7 cellular contexts compared by ENCODE assay signal in genomic region chr19:55173717-55174409, GRCh38. TPM values are rescaled to one million over a fixed set of nuclear protein-coding genes. Genes with fewer than 3 reads are reported as not detected.
DNase-seq lines count a peak whose midpoint lies in the region; ATAC-seq and TF ChIP-seq lines count a peak whose summit lies in the region.

No MANE protein-coding gene starts in this region.

- peaks cover 6 to 12% of the 10 kb centered on the region in 2 donors for H3K4me1 ChIP-seq in neuronal stem cell (ENCODE audit: control insufficient read depth in 2 of 2, insufficient read depth in 1 of 2, low read depth in 1 of 2, low read length in 2 of 2)

- H2BK15ac ChIP-seq in neuronal stem cell (ENCODE audit: low read length): peak overlapping the region; percentile 70

- peaks cover 4 to 56% (median 8%) of the 10 kb centered on the region in 3 experiments for H3K27me3 ChIP-seq in neuronal stem cell (ENCODE audit: control insufficient read depth in 3 of 3, insufficient read depth in 3 of 3, low read depth in 1 of 3, low read length in 3 of 3)

- H3K27me3 Mint-ChIP-seq in activated T-cell treated with anti-CD3 and anti-CD28 coated beads, Interleukin-2, amount 50 U/mL, for 24 hours: peaks cover 94% of the 10 kb centered on the region

- H3K36me3 ChIP-seq in neuronal stem cell (replicated peaks in 1 of 2; ENCODE audit: control insufficient read depth in 2 of 2, insufficient read depth in 2 of 2, low read length in 2 of 2): no peaks in the 10 kb centered on the region

- peak overlapping the region; percentile 96 for H3K18ac ChIP-seq in neuronal stem cell (ENCODE audit: low read length)

- H3K36me3 Mint-ChIP-seq in activated T-cell treated with anti-CD3 and anti-CD28 coated beads, Interleukin-2, amount 50 U/mL, for 24 hours (ENCODE audit: low read depth): no peaks in the 10 kb centered on the region

- H3K9me3 ChIP-seq in neuronal stem cell (replicated peaks in 1 of 2; ENCODE audit: control insufficient read depth in 2 of 2, insufficient read depth in 1 of 2, low read depth in 1 of 2, low read length in 2 of 2): peaks cover 3 to 5% of the 10 kb centered on the region in 2 donors

- no CpG with 5 or more reads among the region's 37 CpGs for WGBS in neuronal stem cell (ENCODE audit: extremely low coverage in 2 of 2, insufficient read length in 2 of 2, insufficient replicate concordance in 1 of 2), 2 donors

- 0 out of 2 replicates have a peak overlapping the region, but pooled peaks have one; percentile 6 for H3K4me3 ChIP-seq in GM12864 (ENCODE audit: low read depth, low read length)
- H3K4me3 ChIP-seq in foreskin fibroblast (ENCODE audit: low read depth in 1 of 2, low read length in 2 of 2): peak overlapping the region; percentile 56 to 64
- peak overlapping the region; percentile 34 to 80 for H3K4me3 ChIP-seq in neuronal stem cell (ENCODE audit: low read length in 2 of 2)

- peak overlapping the region; percentile 95 for H3K4me2 ChIP-seq in neuronal stem cell (ENCODE audit: insufficient read depth, low read length, poor library complexity, severe bottlenecking)

- TF ChIP-seq CTCF in GM12864 (IDR thresholded peaks at IDR 0.05; ENCODE audit: low read depth, low read length, missing control alignments) (no peak), foreskin fibroblast (IDR thresholded peaks at IDR 0.05; ENCODE audit: low read depth, low read length) (no peak)

- peak overlapping the region; percentile 82 for H3K9ac ChIP-seq in neuronal stem cell (ENCODE audit: low read depth, low read length, poor library complexity)

- H3K9me3 Mint-ChIP-seq in activated T-cell treated with anti-CD3 and anti-CD28 coated beads, Interleukin-2, amount 50 U/mL, for 24 hours: no peaks in the 10 kb centered on the region

- no peak for DNase-seq in GM12864 (ENCODE audit: low read depth)
- peak; percentile 74 for DNase-seq in NCI-H2196 treated with DMSO at 0.1 percent for 48 hours (lab: John Stamatoyannopoulos, UW; ENCODE audit: unreplicated experiment)
- peak; percentile 65 for DNase-seq in activated T-cell treated with anti-CD3 and anti-CD28 coated beads, Interleukin-2, amount 50 U/mL, for 24 hours
- peak; percentile 81 to 95 for DNase-seq in foreskin fibroblast
- peak; percentile 69 for DNase-seq in neuronal stem cell (ENCODE audit: low spot score)
- no peak for DNase-seq in occipital lobe (lab: John Stamatoyannopoulos, UW)

- H2AK5ac ChIP-seq in neuronal stem cell (ENCODE audit: low read depth, low read length): no peak overlapping the region

- no peak overlapping the region for H3K27ac Mint-ChIP-seq in activated T-cell treated with anti-CD3 and anti-CD28 coated beads, Interleukin-2, amount 50 U/mL, for 24 hours

- no peak overlapping the region for H4K8ac ChIP-seq in neuronal stem cell (ENCODE audit: low read depth, low read length)

- peaks cover 17% of the 10 kb centered on the region for H3K4me1 Mint-ChIP-seq in activated T-cell treated with anti-CD3 and anti-CD28 coated beads, Interleukin-2, amount 50 U/mL, for 24 hours (ENCODE audit: low read depth)

- peak overlapping the region; percentile 94 for H2AFZ ChIP-seq in neuronal stem cell (ENCODE audit: low read length)

- H3K4me3 Mint-ChIP-seq in activated T-cell treated with anti-CD3 and anti-CD28 coated beads, Interleukin-2, amount 50 U/mL, for 24 hours: peak overlapping the region; percentile 64

- no peaks in the 10 kb centered on the region for H3K79me1 ChIP-seq in neuronal stem cell (ENCODE audit: low read depth, low read length)

- H3K14ac ChIP-seq in neuronal stem cell (ENCODE audit: low read length): peak overlapping the region; percentile 67

- H3K23ac ChIP-seq in neuronal stem cell (ENCODE audit: low read depth, low read length, poor library complexity): peak overlapping the region; percentile 26

- H2BK5ac ChIP-seq in neuronal stem cell (ENCODE audit: low read length): peak overlapping the region; percentile 90

- no peak overlapping the region for H4K91ac ChIP-seq in neuronal stem cell (ENCODE audit: low read depth, low read length, poor library complexity)

- H3K27ac ChIP-seq in neuronal stem cell (replicated peaks; ENCODE audit: low read length): peak overlapping the region; percentile 40

- no peak overlapping the region for H3K4ac ChIP-seq in neuronal stem cell (ENCODE audit: low read length)

- H2BK12ac ChIP-seq in neuronal stem cell (ENCODE audit: low read length): no peak overlapping the region

- ATAC-seq in HG02970 (IDR thresholded peaks at IDR 0.05; ENCODE audit: low FRiP score, unreplicated experiment): no peak

- H2BK120ac ChIP-seq in neuronal stem cell (ENCODE audit: low read depth, low read length): no peak overlapping the region

RNA-seq across cellular contexts. Expression of gene SYT5, which starts 6.2 kb away (rescaled TPM):
- 0.14 TPM for polyA plus RNA-seq in neuronal stem cell (2013, experiment 1 of 2)
- 0.26 TPM for polyA plus RNA-seq in neuronal stem cell (2013, experiment 2 of 2)
- 36.8 TPM for total RNA-seq in occipital lobe

RNA-seq across cellular contexts. Expression of gene DNAAF3, which starts 7.5 kb away (rescaled TPM):
- 6.3 TPM for polyA plus RNA-seq in neuronal stem cell (2013, experiment 1 of 2)
- 6.0 TPM for polyA plus RNA-seq in neuronal stem cell (2013, experiment 2 of 2)
- 0.31 TPM for total RNA-seq in occipital lobe

RNA-seq across cellular contexts. Expression of gene TNNI3, which starts 16.3 kb away (rescaled TPM):
- 38.0 TPM for polyA plus RNA-seq in neuronal stem cell (2013, experiment 1 of 2)
- polyA plus RNA-seq in neuronal stem cell (2013, experiment 2 of 2): 36.6 TPM
- not detected for total RNA-seq in occipital lobe

RNA-seq across cellular contexts. Expression of gene TNNT1, which starts 24.9 kb away (rescaled TPM):
- polyA plus RNA-seq in neuronal stem cell (2013, experiment 1 of 2): 81.1 TPM
- 76.8 TPM for polyA plus RNA-seq in neuronal stem cell (2013, experiment 2 of 2)
- not detected for total RNA-seq in occipital lobe

RNA-seq across cellular contexts. Expression of gene PTPRH, which starts 35.4 kb away (rescaled TPM):
- 0.29 TPM for polyA plus RNA-seq in neuronal stem cell (2013, experiment 1 of 2)
- polyA plus RNA-seq in neuronal stem cell (2013, experiment 2 of 2): 0.17 TPM
- 0.47 TPM for total RNA-seq in occipital lobe

Comparison
In these comparisons a context has a peak if more than half of its experiments do, and no peak if none do; other contexts are left out.
1. DNase-seq: peak in NCI-H2196 treated with DMSO at 0.1 percent for 48 hours (single experiment), activated T-cell treated with anti-CD3 and anti-CD28 coated beads, Interleukin-2, amount 50 U/mL, for 24 hours (single experiment), foreskin fibroblast (2 of 2) and neuronal stem cell (single experiment); none in GM12864 (single experiment) and occipital lobe (single experiment).
2. H3K4me3 ChIP-seq: peak in every context shown above with its lines; median percentile 60 in foreskin fibroblast; 57 in neuronal stem cell; 6 in GM12864.